In the genomic region with DNA sequence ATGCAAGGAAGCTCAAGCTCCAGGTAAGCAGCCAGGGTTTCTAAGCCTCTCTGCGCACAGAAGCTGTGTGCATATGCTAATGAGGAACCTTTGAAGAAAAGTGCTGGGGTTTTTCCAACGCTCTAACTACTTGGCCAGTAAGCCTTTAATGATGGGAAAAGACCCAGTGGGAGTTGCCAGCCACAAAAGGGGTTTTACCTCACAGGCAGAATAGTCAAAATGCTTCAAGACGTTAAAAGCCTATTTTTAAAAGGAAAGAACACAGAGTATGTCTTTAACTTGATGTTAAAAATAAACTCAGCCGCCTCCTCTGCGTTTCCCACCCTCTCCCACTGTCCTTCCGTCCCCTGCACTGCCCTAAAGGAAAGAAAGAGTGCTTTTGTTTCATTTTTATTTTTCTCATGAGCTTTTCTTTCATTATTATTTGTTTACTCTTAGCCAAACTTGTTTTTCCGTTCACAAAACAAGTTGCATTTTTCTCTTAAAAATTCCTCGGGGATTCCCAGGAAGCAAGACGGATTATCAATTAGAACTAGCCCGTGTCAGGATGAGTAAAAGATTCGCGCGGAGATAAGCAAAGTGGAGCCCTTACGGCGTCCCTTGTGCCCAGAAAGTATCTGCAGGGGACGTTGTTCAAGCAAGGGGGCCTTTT, we compare ENCODE assay signal across 8 cellular contexts.
DNase-seq lines count a peak whose midpoint lies in the region; ATAC-seq and TF ChIP-seq lines count a peak whose summit lies in the region.

No MANE protein-coding gene starts in this region.

- H3K4me3 ChIP-seq in HUES48 (ENCODE audit: low read depth, low read length) (peak overlapping the region; percentile 36), body of pancreas (peak overlapping the region in 1 of 2 donors; percentile 16)

- intact Hi-C loops in body of pancreas (cut with DNase I), result no loop called here
- intact Hi-C loops in posterior vena cava (cut with DNase I), result no loop called here

- DNase-seq in body of pancreas (peak in 2 of 4 donors; percentile 19 to 24), left lobe of liver (ENCODE audit: low spot score) (no peak), occipital lobe (lab: John Stamatoyannopoulos, UW) (no peak), posterior vena cava (ENCODE audit: low spot score) (no peak)
- peak; percentile 48 for DNase-seq in stimulated activated naive CD8-positive, alpha-beta T cell treated with anti-CD3 and anti-CD28 coated beads, Interleukin-15, Interleukin-2, amounts not matched to agents 100 U/mL and 50 U/mL, for 24 hours

- H3K9me3 ChIP-seq in ES-I3 (ENCODE audit: control insufficient read depth, insufficient read depth, low read length), result no peaks in the 10 kb centered on the region
- H3K9me3 ChIP-seq in HUES48 (ENCODE audit: control insufficient read depth, insufficient read depth, low read length), result no peaks in the 10 kb centered on the region
- no peaks in the 10 kb centered on the region for H3K9me3 ChIP-seq in body of pancreas

- TF ChIP-seq CTCF in body of pancreas (IDR thresholded peaks at IDR 0.05), result no peak

- no peaks in the 10 kb centered on the region for H3K36me3 ChIP-seq in ES-I3 (ENCODE audit: insufficient read depth, low read length)
- H3K36me3 ChIP-seq in HUES48 (ENCODE audit: control insufficient read depth, insufficient read depth, low read length), result no peaks in the 10 kb centered on the region
- no peaks in the 10 kb centered on the region for H3K36me3 ChIP-seq in body of pancreas (replicated peaks in 1 of 2; ENCODE audit: insufficient read depth in 1 of 2, low read depth in 2 of 2)

- peak overlapping the region; percentile 7 for H3K27ac ChIP-seq in HUES48 (ENCODE audit: low read depth, low read length)
- H3K27ac ChIP-seq in body of pancreas, result peak overlapping the region in 3 of 4 donors; percentile 26 to 46 (median 28)

- H3K9ac ChIP-seq in ES-I3 (ENCODE audit: low read depth, low read length) (peak overlapping the region; percentile 31; the same call in 1 of the 2 replicates), HUES48 (ENCODE audit: low read depth, low read length) (no peak overlapping the region)

- peak; percentile 48 for ATAC-seq in GM21367 (IDR thresholded peaks at IDR 0.05; ENCODE audit: unreplicated experiment)
- ATAC-seq in body of pancreas, result peak; percentile 45
- peak; percentile 67 for ATAC-seq in left lobe of liver
- peak; percentile 93 for ATAC-seq in stimulated activated naive CD8-positive, alpha-beta T cell treated with anti-CD3 and anti-CD28 coated beads, Interleukin-15, Interleukin-2, amounts not matched to agents 100 U/mL and 50 U/mL, for 24 hours

- no peak for TF ChIP-seq POLR2A in body of pancreas (IDR thresholded peaks at IDR 0.05)

- H3K27me3 ChIP-seq in HUES48 (ENCODE audit: control insufficient read depth, insufficient read depth, low read length) (peaks cover 37% of the 10 kb centered on the region), body of pancreas (no peaks in the 10 kb centered on the region)

- H3K4me1 ChIP-seq in ES-I3 (ENCODE audit: insufficient read depth, low read length) (no peaks in the 10 kb centered on the region), HUES48 (ENCODE audit: control insufficient read depth, insufficient read depth, low read length) (peaks cover 5% of the 10 kb centered on the region; the same call in 1 of the 2 replicates), body of pancreas (peaks cover 5% of the 10 kb centered on the region)

- 6 to 20% methylated on average over 16 of the region's 16 CpGs for WGBS in body of pancreas, 2 donors
